23 cellular contexts compared by ENCODE assay signal in the genomic region with DNA sequence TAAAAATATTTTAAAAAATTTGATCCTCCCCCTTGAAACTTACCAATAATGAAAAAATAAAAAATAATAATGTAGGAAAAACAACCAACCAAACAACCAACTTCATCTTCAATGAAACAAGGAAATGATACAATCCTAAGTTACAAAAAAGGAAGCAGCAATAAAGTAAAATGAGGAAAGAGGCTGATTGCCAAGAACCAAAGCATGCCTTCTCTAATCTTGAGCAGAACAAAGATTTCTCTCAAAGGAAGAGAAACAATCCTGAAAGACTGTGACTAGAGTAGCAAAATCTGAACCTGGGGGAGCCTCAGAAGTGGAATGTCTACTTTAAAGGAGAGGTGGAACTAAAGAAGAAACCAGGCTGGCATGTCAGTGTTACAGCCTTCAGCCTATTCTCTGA. TPM values are rescaled to one million over a fixed set of nuclear protein-coding genes. Genes with fewer than 3 reads are reported as not detected.
DNase-seq lines count a peak whose midpoint lies in the region; TF ChIP-seq lines count a peak whose summit lies in the region.
"Had no signal": no experiment of that assay in that cellular context is flagged by ENCODE, and none has a peak within 500 bp of the region (broad histone marks: within the 10 kb centered on the region; RNA-seq: fewer than 3 reads in every experiment).

No MANE protein-coding gene starts in this region.

- no peaks in the 10 kb centered on the region for H3K79me2 ChIP-seq in neural progenitor cell (ENCODE audit: low read depth)

- H4K20me1 ChIP-seq in BLaER1 treated with 17β-estradiol and CSF1 and Interleukin-3, amounts not matched to agents 10 nM and 100 nM = no peaks in the 10 kb centered on the region
- H4K20me1 ChIP-seq in neural progenitor cell (ENCODE audit: low read depth) = no peaks in the 10 kb centered on the region

- no peaks in the 10 kb centered on the region for H3K27me3 ChIP-seq in BLaER1 treated with 17β-estradiol and CSF1 and Interleukin-3, amounts not matched to agents 10 nM and 100 nM
- no peaks in the 10 kb centered on the region for H3K27me3 ChIP-seq in neural progenitor cell
- H3K27me3 ChIP-seq: MG63, Peyer's patch had no signal

- no peak for TF ChIP-seq CTCF in neural progenitor cell (IDR thresholded peaks at IDR 0.05)

- peak; percentile 50 for DNase-seq in MV-4-11 (lab: John Stamatoyannopoulos, UW)
- no peak for DNase-seq in SK-N-MC (ENCODE audit: low read depth, low spot score)
- no peak for DNase-seq in neural progenitor cell (ENCODE audit: low spot score)
- DNase-seq in DMS53 (lab: John Stamatoyannopoulos, UW) = no peak
- DNase-seq in activated naive CD4-positive, alpha-beta T cell treated with anti-CD3 and anti-CD28 coated beads for 36 hours = no peak
- no peak for DNase-seq in ACHN
- no peak for DNase-seq in stimulated activated CD4-positive, alpha-beta T cell treated with anti-CD3 and anti-CD28 coated beads, Interleukin-2, amount 100 ng/mL, for 48 hours
- DNase-seq: Caco-2, DMS153, EL, MG63, NCI-H1105 treated with DMSO at 0.1 percent for 48 hours, NCI-H1694, NCI-H2081 treated with DMSO at 0.1 percent for 48 hours, NCI-H510A treated with DMSO at 0.1 percent for 48 hours, NCI-H774, Peyer's patch, Right ventricle myocardium superior had no signal

- H3F3A ChIP-seq in neural progenitor cell (ENCODE audit: low read depth) = no peaks in the 10 kb centered on the region

- no peaks in the 10 kb centered on the region for H3K4me1 Mint-ChIP-seq in neural progenitor cell
- no peaks in the 10 kb centered on the region for H3K4me1 Mint-ChIP-seq in activated naive CD4-positive, alpha-beta T cell treated with anti-CD3 and anti-CD28 coated beads for 36 hours (ENCODE audit: low read depth)
- H3K4me1 Mint-ChIP-seq: IgD-negative memory B cell had no signal

- peak overlapping the region in 5 of 11 experiments; percentile 43 to 64 (median 51); a peak in 8 of 22 replicates for H3K9ac ChIP-seq in BLaER1 treated with 17β-estradiol and CSF1 and Interleukin-3, amounts not matched to agents 10 nM and 100 nM
- H3K9ac ChIP-seq in SK-N-MC (ENCODE audit: insufficient read length) (peak overlapping the region; percentile 54), neural progenitor cell (no peak overlapping the region)

- peak overlapping the region in 6 of 11 experiments; percentile 47 to 75 (median 72); a peak in 11 of 22 replicates for H3K4me2 ChIP-seq in BLaER1 treated with 17β-estradiol and CSF1 and Interleukin-3, amounts not matched to agents 10 nM and 100 nM
- H3K4me2 ChIP-seq in neural progenitor cell = no peak overlapping the region
- H3K4me2 ChIP-seq: A549 had no signal

- H3K27ac Mint-ChIP-seq in neural progenitor cell = no peak overlapping the region
- no peak overlapping the region for H3K27ac Mint-ChIP-seq in activated naive CD4-positive, alpha-beta T cell treated with anti-CD3 and anti-CD28 coated beads for 36 hours
- H3K27ac Mint-ChIP-seq: IgD-negative memory B cell; T-helper 1 cell treated with Interleukin-12 subunit alpha and Interleukin-12 subunit beta and Interleukin-4 antibody, amounts not matched to agents 30 μg/mL and 1 μg/mL, for 36 hours had no signal

- in situ Hi-C loops in ACHN (cut with HindIII; ENCODE audit: low pct_ligation_motif_present, low pct_unique_long_range_greater_than_20kb, low sequenced_read_pairs) = no loop called here

- intact Hi-C loops in activated naive CD4-positive, alpha-beta T cell treated with anti-CD3 and anti-CD28 coated beads for 36 hours (cut with micrococcal nuclease) = no loop called here

- peak overlapping the region in 7 of 11 experiments; percentile 38 to 72 (median 62); a peak in 12 of 22 replicates for H3K27ac ChIP-seq in BLaER1 treated with 17β-estradiol and CSF1 and Interleukin-3, amounts not matched to agents 10 nM and 100 nM
- 0 out of 2 replicates have a peak overlapping the region, but pooled peaks have one; percentile 38 for H3K27ac ChIP-seq in SK-N-MC
- H3K27ac ChIP-seq in neural progenitor cell = peak overlapping the region; percentile 31
- H3K27ac ChIP-seq: A549, C4-2B, Peyer's patch had no signal

- H3K36me3 ChIP-seq in BLaER1 treated with 17β-estradiol and CSF1 and Interleukin-3, amounts not matched to agents 10 nM and 100 nM = no peaks in the 10 kb centered on the region
- H3K36me3 ChIP-seq in SK-N-MC (ENCODE audit: insufficient read depth, low read length) (no peaks in the 10 kb centered on the region), neural progenitor cell (no peaks in the 10 kb centered on the region)
- H3K36me3 ChIP-seq: MG63, Peyer's patch had no signal

- peaks cover 0 to 53% (median 18%) of the 10 kb centered on the region in 10 experiments; a peak in 12 of 20 replicates for H3K4me1 ChIP-seq in BLaER1 treated with 17β-estradiol and CSF1 and Interleukin-3, amounts not matched to agents 10 nM and 100 nM
- peaks cover 7% of the 10 kb centered on the region for H3K4me1 ChIP-seq in neural progenitor cell
- H3K4me1 ChIP-seq: A549, Caco-2, Peyer's patch had no signal

- H3K9me3 Mint-ChIP-seq in neural progenitor cell = peaks cover 4% of the 10 kb centered on the region
- no peaks in the 10 kb centered on the region for H3K9me3 Mint-ChIP-seq in activated naive CD4-positive, alpha-beta T cell treated with anti-CD3 and anti-CD28 coated beads for 36 hours
- H3K9me3 Mint-ChIP-seq: T-helper 1 cell treated with Interleukin-12 subunit alpha and Interleukin-12 subunit beta and Interleukin-4 antibody, amounts not matched to agents 30 μg/mL and 1 μg/mL, for 36 hours had no signal

- no peak overlapping the region for H3K4me3 Mint-ChIP-seq in neural progenitor cell
- no peak overlapping the region for H3K4me3 Mint-ChIP-seq in activated naive CD4-positive, alpha-beta T cell treated with anti-CD3 and anti-CD28 coated beads for 36 hours
- H3K4me3 Mint-ChIP-seq: IgD-negative memory B cell; T-helper 1 cell treated with Interleukin-12 subunit alpha and Interleukin-12 subunit beta and Interleukin-4 antibody, amounts not matched to agents 30 μg/mL and 1 μg/mL, for 36 hours had no signal

- no peaks in the 10 kb centered on the region for H3K9me3 ChIP-seq in BLaER1 treated with 17β-estradiol and CSF1 and Interleukin-3, amounts not matched to agents 10 nM and 100 nM (replicated peaks in 1 of 11)
- no peaks in the 10 kb centered on the region for H3K9me3 ChIP-seq in SK-N-MC (ENCODE audit: low read depth, low read length)
- H3K9me3 ChIP-seq in neural progenitor cell (ENCODE audit: low read depth) = no peaks in the 10 kb centered on the region
- H3K9me3 ChIP-seq: A549, Caco-2, MG63, Peyer's patch had no signal

- no peaks in the 10 kb centered on the region for H3K27me3 Mint-ChIP-seq in neural progenitor cell (ENCODE audit: insufficient read depth, low read depth)
- H3K27me3 Mint-ChIP-seq in activated naive CD4-positive, alpha-beta T cell treated with anti-CD3 and anti-CD28 coated beads for 36 hours (ENCODE audit: low read depth) = peaks cover 11% of the 10 kb centered on the region

- peak overlapping the region in 2 of 10 experiments; percentile 8 to 17; a peak in 2 of 20 replicates for H3K4me3 ChIP-seq in BLaER1 treated with 17β-estradiol and CSF1 and Interleukin-3, amounts not matched to agents 10 nM and 100 nM
- no peak overlapping the region for H3K4me3 ChIP-seq in SK-N-MC
- no peak overlapping the region for H3K4me3 ChIP-seq in neural progenitor cell
- H3K4me3 ChIP-seq: A549, MG63, Peyer's patch had no signal

- H3K36me3 Mint-ChIP-seq in neural progenitor cell = no peaks in the 10 kb centered on the region
- H3K36me3 Mint-ChIP-seq in activated naive CD4-positive, alpha-beta T cell treated with anti-CD3 and anti-CD28 coated beads for 36 hours (ENCODE audit: low read depth) = no peaks in the 10 kb centered on the region
- H3K36me3 Mint-ChIP-seq: IgD-negative memory B cell had no signal

- CTCF ChIA-PET in activated naive CD4-positive, alpha-beta T cell treated with anti-CD3 and anti-CD28 coated beads for 36 hours (lab: Charles Lee) = no interaction called here

- H2AFZ ChIP-seq in neural progenitor cell (replicated peaks) = peak overlapping the region; percentile 32

RNA-seq across cellular contexts. Expression of gene WDFY3, which starts 10.9 kb away (rescaled TPM):
- 48.6 and 55.8 TPM in 2 replicates for total RNA-seq in neural progenitor cell (ENCODE audit: low replicate concordance)
- total RNA-seq in activated naive CD4-positive, alpha-beta T cell treated with anti-CD3 and anti-CD28 coated beads for 36 hours = 1 to 10 TPM; 1.0 to 1.2 TPM

Comparison
In these comparisons a context has a peak if more than half of its experiments do, and no peak if none do; other contexts are left out.
1. RNA of gene WDFY3, which starts 10.9 kb away (total RNA-seq): 48.6 to 55.8 TPM in neural progenitor cell; 1.0 to 1.2 TPM in activated naive CD4-positive, alpha-beta T cell treated with anti-CD3 and anti-CD28 coated beads for 36 hours; every median in the first group is over 10 times any median in the second.
2. Peak in every context shown above with its lines, with median percentiles within 50 percentile points of each other: H3K27ac ChIP-seq.